ENCODE assay signal across 19 cellular contexts in the genomic region with DNA sequence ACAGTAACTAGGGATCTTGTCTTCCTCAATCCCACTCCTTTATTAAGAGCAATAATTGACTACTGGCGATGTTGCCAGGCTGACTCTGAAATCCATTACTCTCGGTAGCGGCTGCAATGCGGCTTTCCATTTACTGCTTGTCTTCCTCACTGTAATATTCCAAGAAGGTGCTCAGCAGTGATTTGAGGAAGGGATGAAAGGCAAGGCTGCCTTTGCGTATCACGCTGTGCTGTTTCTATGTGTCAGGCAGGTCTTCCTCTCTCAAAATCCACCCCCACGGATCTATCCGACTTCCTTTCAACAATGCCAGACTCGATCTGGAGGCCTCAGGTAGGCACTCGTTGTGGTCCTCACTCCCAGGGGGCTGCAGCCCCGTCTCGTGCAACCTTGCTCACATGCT.
"Had no signal": no experiment of that assay in that cellular context is flagged by ENCODE, and none has a peak within 500 bp of the region (broad histone marks: within the 10 kb centered on the region; RNA-seq: fewer than 3 reads in every experiment).

No MANE protein-coding gene starts in this region.

- H3K4me3 Mint-ChIP-seq: natural killer cell; nephron; neural crest cell; stimulated activated effector memory CD8-positive, alpha-beta T cell treated with anti-CD3 and anti-CD28 coated beads, Interleukin-12 subunit alpha, Interleukin-12 subunit beta, amount 100 ng/mL, for 72 hours; stimulated activated naive B cell treated with anti-CD40 and anti-IgM and Interleukin-4, amounts not matched to agents 10 μg/mL and 1 μg/mL and 100 μg/mL, for 72 hours; stimulated activated naive CD8-positive, alpha-beta T cell treated with anti-CD3 and anti-CD28 coated beads, Interleukin-15, Interleukin-2, amounts not matched to agents 100 ng/mL and 50 ng/mL, for 24 hours had no signal

- H3K27me3 Mint-ChIP-seq: stimulated activated naive B cell treated with anti-CD40 and anti-IgM and Interleukin-4, amounts not matched to agents 10 μg/mL and 1 μg/mL and 100 μg/mL, for 72 hours; stimulated activated naive CD8-positive, alpha-beta T cell treated with anti-CD3 and anti-CD28 coated beads, Interleukin-15, Interleukin-2, amounts not matched to agents 100 ng/mL and 50 ng/mL, for 24 hours had no signal

- H3K4me1 Mint-ChIP-seq: natural killer cell; nephron; neural crest cell; stimulated activated effector memory CD8-positive, alpha-beta T cell treated with anti-CD3 and anti-CD28 coated beads, Interleukin-12 subunit alpha, Interleukin-12 subunit beta, amount 100 ng/mL, for 72 hours; stimulated activated naive B cell treated with anti-CD40 and anti-IgM and Interleukin-4, amounts not matched to agents 10 μg/mL and 1 μg/mL and 100 μg/mL, for 72 hours had no signal

- DNase-seq: natural killer cell; pancreas; right cardiac atrium; right lobe of liver; sigmoid colon; small intestine; stimulated activated CD4-positive, alpha-beta T cell treated with anti-CD3 and anti-CD28 coated beads, Interleukin-15, amount 100 ng/mL, for 24 hours; stimulated activated CD4-positive, alpha-beta T cell treated with anti-CD3 and anti-CD28 coated beads, Interleukin-2, amount 100 ng/mL, for 24 hours; stimulated activated CD4-positive, alpha-beta T cell treated with anti-CD3 and anti-CD28 coated beads, Interleukin-2, amount 100 ng/mL, for 48 hours; stimulated activated CD4-positive, alpha-beta T cell treated with anti-CD3 and anti-CD28 coated beads, Interleukin-4, amount 100 ng/mL, for 24 hours; stimulated activated naive B cell treated with anti-CD40 and anti-IgM and Interleukin-4, amounts not matched to agents 10 μg/mL and 1 μg/mL and 100 μg/mL, for 72 hours; stimulated activated naive CD4-positive, alpha-beta T cell treated with Interleukin-2 at 50 U/mL for 16 hours; stomach; thyroid gland; trophoblast cell had no signal

- H3K27ac Mint-ChIP-seq: natural killer cell; nephron; stimulated activated effector memory CD8-positive, alpha-beta T cell treated with anti-CD3 and anti-CD28 coated beads, Interleukin-12 subunit alpha, Interleukin-12 subunit beta, amount 100 ng/mL, for 72 hours; stimulated activated naive B cell treated with anti-CD40 and anti-IgM and Interleukin-4, amounts not matched to agents 10 μg/mL and 1 μg/mL and 100 μg/mL, for 72 hours; stimulated activated naive CD8-positive, alpha-beta T cell treated with anti-CD3 and anti-CD28 coated beads, Interleukin-15, Interleukin-2, amounts not matched to agents 100 ng/mL and 50 ng/mL, for 24 hours had no signal

- H3K36me3 Mint-ChIP-seq: natural killer cell; stimulated activated effector memory CD8-positive, alpha-beta T cell treated with anti-CD3 and anti-CD28 coated beads, Interleukin-12 subunit alpha, Interleukin-12 subunit beta, amount 100 ng/mL, for 72 hours; stimulated activated naive B cell treated with anti-CD40 and anti-IgM and Interleukin-4, amounts not matched to agents 10 μg/mL and 1 μg/mL and 100 μg/mL, for 72 hours had no signal

- H3K9me3 Mint-ChIP-seq: natural killer cell; nephron; stimulated activated effector memory CD8-positive, alpha-beta T cell treated with anti-CD3 and anti-CD28 coated beads, Interleukin-12 subunit alpha, Interleukin-12 subunit beta, amount 100 ng/mL, for 72 hours; stimulated activated naive CD8-positive, alpha-beta T cell treated with anti-CD3 and anti-CD28 coated beads, Interleukin-15, Interleukin-2, amounts not matched to agents 100 ng/mL and 50 ng/mL, for 24 hours had no signal
